In the genomic region with DNA sequence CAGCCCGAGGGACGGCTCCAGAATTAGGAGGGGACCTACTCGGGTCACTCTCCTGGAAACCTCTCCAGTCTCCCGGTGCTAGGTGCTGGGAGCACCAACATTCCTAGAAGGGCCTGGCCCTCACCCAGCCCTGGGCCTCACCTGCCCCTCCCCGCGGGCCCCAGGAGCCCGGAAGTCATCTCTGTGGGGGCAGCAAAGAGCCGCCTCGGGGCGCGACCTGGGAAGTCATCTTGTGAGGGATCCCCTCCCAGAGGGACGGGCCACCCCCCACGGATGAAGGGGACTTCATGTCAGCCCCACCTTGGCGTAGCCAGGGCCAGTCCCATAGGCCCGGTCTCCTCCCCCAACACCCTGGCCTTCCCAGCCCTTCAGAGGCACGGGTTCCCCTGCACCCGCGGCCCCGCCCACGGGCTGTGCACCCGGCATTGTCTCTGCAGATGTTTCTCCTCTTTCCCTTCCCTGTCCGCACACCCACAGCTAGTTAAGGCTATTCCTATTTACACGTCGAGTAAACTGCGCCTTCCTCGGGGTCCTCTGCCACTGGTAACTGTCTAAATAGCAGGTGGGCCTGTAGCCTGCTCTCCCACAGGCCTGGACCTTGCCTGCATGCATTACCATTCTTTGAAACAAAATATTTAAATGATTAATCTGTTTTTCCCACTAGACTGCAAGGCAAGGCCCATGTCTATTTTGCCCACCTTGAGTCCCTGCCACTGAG, we compare ENCODE assay signal across 8 cellular contexts. TPM values are rescaled to one million over a fixed set of nuclear protein-coding genes. Genes with fewer than 3 reads are reported as not detected.
DNase-seq lines count a peak whose midpoint lies in the region; ATAC-seq and TF ChIP-seq lines count a peak whose summit lies in the region.

No MANE protein-coding gene starts in this region.

- H3K9me2 ChIP-seq in GM23338 (ENCODE audit: insufficient read depth) = no peaks in the 10 kb centered on the region

- H3K27ac ChIP-seq in GM23338 (ENCODE audit: low read depth) = no peak overlapping the region

- H3K9me3 ChIP-seq in mucosa of stomach (ENCODE audit: control insufficient read depth, low read length) = no peaks in the 10 kb centered on the region

- peaks cover 6% of the 10 kb centered on the region; the same call in 1 of the 2 replicates for H3K79me2 ChIP-seq in GM23338 (replicated peaks; ENCODE audit: insufficient read depth)

- H4K20me1 ChIP-seq in GM23338 (replicated peaks; ENCODE audit: insufficient read depth) = no peaks in the 10 kb centered on the region; the same call in 1 of the 2 replicates

- DNase-seq in GM23338 (ENCODE audit: low spot score) (peak; percentile 52), LNCaP clone FGC (ENCODE audit: low read depth) (no peak), endothelial cell (ENCODE audit: low spot score) (no peak), type B pancreatic cell (ENCODE audit: extremely low spot score, unreplicated experiment) (no peak), NCI-H1694 (lab: John Stamatoyannopoulos, UW) (no peak)
- peak; percentile 46 for DNase-seq in activated CD4-positive, alpha-beta T cell treated with anti-CD3 and anti-CD28 coated beads, Interleukin-2, amount 50 U/mL, for 1 hour

- TF ChIP-seq CTCF in GM23338 (conservative IDR thresholded peaks at IDR 0.05; ENCODE audit: low read depth in 2 of 2) (no peak), LNCaP clone FGC (IDR thresholded peaks at IDR 0.05; ENCODE audit: control insufficient read depth, extremely low read depth, insufficient read depth) (no peak), endothelial cell (IDR thresholded peaks at IDR 0.05; ENCODE audit: unreplicated experiment) (no peak), type B pancreatic cell (conservative IDR thresholded peaks at IDR 0.05) (no peak)

- peaks cover 4% of the 10 kb centered on the region; the same call in 1 of the 2 replicates for H3K27me3 ChIP-seq in GM23338 (ENCODE audit: insufficient read depth)
- no peaks in the 10 kb centered on the region for H3K27me3 ChIP-seq in mucosa of stomach (ENCODE audit: control insufficient read depth, insufficient read depth, low read length)

- H3K4me3 Mint-ChIP-seq in GM23338 = peak overlapping the region; percentile 77
- peak overlapping the region; percentile 94 for H3K4me3 Mint-ChIP-seq in endothelial cell (ENCODE audit: unreplicated experiment)
- peak overlapping the region; percentile 90 for H3K4me3 Mint-ChIP-seq in type B pancreatic cell

- H3K4me3 ChIP-seq in GM23338 (peak overlapping the region; percentile 89), LNCaP clone FGC (ENCODE audit: low read depth, low read length) (peak overlapping the region; percentile 89), mucosa of stomach (ENCODE audit: low read length) (peak overlapping the region; percentile 57)

- H3F3A ChIP-seq in GM23338 (replicated peaks; ENCODE audit: low read depth) = no peaks in the 10 kb centered on the region

- H2AFZ ChIP-seq in GM23338 = peak overlapping the region; percentile 90

- H3K9ac ChIP-seq in mucosa of stomach (ENCODE audit: low read length) = peak overlapping the region; percentile 90

- H3K4me1 ChIP-seq in GM23338 (ENCODE audit: insufficient read depth) = peaks cover 12% of the 10 kb centered on the region
- H3K4me1 ChIP-seq in mucosa of stomach (ENCODE audit: control insufficient read depth, insufficient read depth, low read length) = peaks cover 30% of the 10 kb centered on the region

- H3K36me3 Mint-ChIP-seq in GM23338 (ENCODE audit: low read depth) = peaks cover 7% of the 10 kb centered on the region
- H3K36me3 Mint-ChIP-seq in endothelial cell (ENCODE audit: low read depth, unreplicated experiment) = peaks cover 14% of the 10 kb centered on the region
- H3K36me3 Mint-ChIP-seq in type B pancreatic cell = no peaks in the 10 kb centered on the region

- H3K36me3 ChIP-seq in GM23338 (ENCODE audit: insufficient read depth) (no peaks in the 10 kb centered on the region), mucosa of stomach (ENCODE audit: control insufficient read depth, insufficient read depth, low read length) (no peaks in the 10 kb centered on the region)

- ATAC-seq in GM18498 (IDR thresholded peaks at IDR 0.05; ENCODE audit: unreplicated experiment) (peak; percentile 39), GM23338 (peak; percentile 45)

- H3K4me1 Mint-ChIP-seq in GM23338 = peaks cover 27% of the 10 kb centered on the region
- H3K4me1 Mint-ChIP-seq in endothelial cell (ENCODE audit: unreplicated experiment) = peaks cover 36% of the 10 kb centered on the region
- H3K4me1 Mint-ChIP-seq in type B pancreatic cell (ENCODE audit: unreplicated experiment) = peaks cover 39% of the 10 kb centered on the region

- peak overlapping the region; percentile 94 for H3K4me2 ChIP-seq in GM23338

- H3K27ac Mint-ChIP-seq in GM23338 (no peak overlapping the region), endothelial cell (ENCODE audit: unreplicated experiment) (no peak overlapping the region), type B pancreatic cell (peak overlapping the region; percentile 65)

- H3K27me3 Mint-ChIP-seq in GM23338 (ENCODE audit: insufficient read depth, low read depth, poor library complexity) (peaks cover 11% of the 10 kb centered on the region), endothelial cell (ENCODE audit: unreplicated experiment) (peaks cover 20% of the 10 kb centered on the region), type B pancreatic cell (peaks cover 5% of the 10 kb centered on the region)

- H3K9me3 Mint-ChIP-seq in GM23338 (peaks cover under 1% of the 10 kb centered on the region), endothelial cell (ENCODE audit: unreplicated experiment) (peaks cover 4% of the 10 kb centered on the region), type B pancreatic cell (no peaks in the 10 kb centered on the region)

TF ChIP-seq in GM23338, 12 proteins besides CTCF, POLR2A, EP300 and RAD21:
- TF ChIP-seq, protein P1, sequence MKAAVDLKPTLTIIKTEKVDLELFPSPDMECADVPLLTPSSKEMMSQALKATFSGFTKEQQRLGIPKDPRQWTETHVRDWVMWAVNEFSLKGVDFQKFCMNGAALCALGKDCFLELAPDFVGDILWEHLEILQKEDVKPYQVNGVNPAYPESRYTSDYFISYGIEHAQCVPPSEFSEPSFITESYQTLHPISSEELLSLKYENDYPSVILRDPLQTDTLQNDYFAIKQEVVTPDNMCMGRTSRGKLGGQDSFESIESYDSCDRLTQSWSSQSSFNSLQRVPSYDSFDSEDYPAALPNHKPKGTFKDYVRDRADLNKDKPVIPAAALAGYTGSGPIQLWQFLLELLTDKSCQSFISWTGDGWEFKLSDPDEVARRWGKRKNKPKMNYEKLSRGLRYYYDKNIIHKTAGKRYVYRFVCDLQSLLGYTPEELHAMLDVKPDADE (IDR thresholded peaks at IDR 0.05) = peak; percentile 15; the same call in 1 of the 2 replicates
- no peak for TF ChIP-seq REST (IDR thresholded peaks at IDR 0.05; ENCODE audit: unreplicated experiment)
- TF ChIP-seq EZH2 (IDR thresholded peaks at IDR 0.05; ENCODE audit: low read depth, unreplicated experiment) = no peak

RNA-seq across cellular contexts. Expression of gene RNASET2, which starts 0.9 kb away (rescaled TPM):
- total RNA-seq in GM23338 (2014; rRNA removed; shearing (Covaris generic)) = 51.4 and 62.8 TPM in 2 replicates
- 40.5 and 44.3 TPM in 2 replicates for polyA plus RNA-seq in GM23338 (2016; fragmentation: Nextera tagmentation; extraction: Ambion mirVana)
- total RNA-seq in endothelial cell (ENCODE audit: unreplicated experiment) (11.6 TPM), type B pancreatic cell (ENCODE audit: low replicate concordance) (32.3 and 45.5 TPM in 2 replicates)

RNA-seq across cellular contexts. Expression of gene CEP43, which starts 42.0 kb away (rescaled TPM):
- total RNA-seq in GM23338 (2014; rRNA removed; shearing (Covaris generic)) = 43.1 and 44.3 TPM in 2 replicates
- polyA plus RNA-seq in GM23338 (2016; fragmentation: Nextera tagmentation; extraction: Ambion mirVana) = 33.8 and 39.9 TPM in 2 replicates
- 23.3 TPM for total RNA-seq in endothelial cell (ENCODE audit: unreplicated experiment)
- total RNA-seq in type B pancreatic cell (ENCODE audit: low replicate concordance) = 18.3 and 35.3 TPM in 2 replicates

Comparison
In these comparisons a context has a peak if more than half of its experiments do, and no peak if none do; other contexts are left out.
1. DNase-seq: peak in GM23338 (single experiment) and activated CD4-positive, alpha-beta T cell treated with anti-CD3 and anti-CD28 coated beads, Interleukin-2, amount 50 U/mL, for 1 hour (single experiment); none in LNCaP clone FGC (single experiment), endothelial cell (single experiment), type B pancreatic cell (single experiment) and NCI-H1694 (single experiment).
2. Peak in every context shown above with its lines, with median percentiles within 50 percentile points of each other: H3K4me3 ChIP-seq and H3K4me3 Mint-ChIP-seq.